Comparison of ENCODE assay signal across 22 cellular contexts in genomic region chr11:100793525-100793924, GRCh38.
"Had no signal": no experiment of that assay in that cellular context is flagged by ENCODE, and none has a peak within 500 bp of the region (broad histone marks: within the 10 kb centered on the region; RNA-seq: fewer than 3 reads in every experiment).

No MANE protein-coding gene starts in this region.

- ATAC-seq: effector memory CD8-positive, alpha-beta T cell; heart right ventricle; left lobe of liver; natural killer cell treated with Interleukin-12 subunit alpha and Interleukin-12 subunit beta and Interleukin-15 and Interleukin-18, amount 100 ng/mL, for 72 hours; right cardiac atrium; stimulated activated effector memory CD8-positive, alpha-beta T cell treated with anti-CD3 and anti-CD28 coated beads, Interleukin-12 subunit alpha, Interleukin-12 subunit beta, amount 100 ng/mL, for 72 hours; upper lobe of right lung had no signal

- H3K27me3 Mint-ChIP-seq: effector memory CD8-positive, alpha-beta T cell; memory B cell; natural killer cell treated with Interleukin-12 subunit alpha and Interleukin-12 subunit beta and Interleukin-15 and Interleukin-18, amount 100 ng/mL, for 72 hours had no signal

- H3K4me3 Mint-ChIP-seq: effector memory CD8-positive, alpha-beta T cell; memory B cell; mesothelial cell of epicardium; natural killer cell treated with Interleukin-12 subunit alpha and Interleukin-12 subunit beta and Interleukin-15 and Interleukin-18, amount 100 ng/mL, for 72 hours; neural progenitor cell; stimulated activated effector memory CD8-positive, alpha-beta T cell treated with anti-CD3 and anti-CD28 coated beads, Interleukin-12 subunit alpha, Interleukin-12 subunit beta, amount 100 ng/mL, for 72 hours; stimulated activated naive CD8-positive, alpha-beta T cell treated with anti-CD3 and anti-CD28 coated beads, Interleukin-15, Interleukin-2, amounts not matched to agents 100 ng/mL and 50 ng/mL, for 24 hours had no signal

- H2AFZ ChIP-seq: neural progenitor cell had no signal

- H3K4me1 Mint-ChIP-seq: stimulated activated effector memory CD8-positive, alpha-beta T cell treated with anti-CD3 and anti-CD28 coated beads, Interleukin-12 subunit alpha, Interleukin-12 subunit beta, amount 100 ng/mL, for 72 hours had no signal

- H3K36me3 Mint-ChIP-seq: natural killer cell treated with Interleukin-12 subunit alpha and Interleukin-12 subunit beta and Interleukin-15 and Interleukin-18, amount 100 ng/mL, for 72 hours; neural progenitor cell; stimulated activated effector memory CD8-positive, alpha-beta T cell treated with anti-CD3 and anti-CD28 coated beads, Interleukin-12 subunit alpha, Interleukin-12 subunit beta, amount 100 ng/mL, for 72 hours had no signal

- H3K27ac ChIP-seq: heart right ventricle, neural progenitor cell, ovary, tibial artery, upper lobe of right lung, vagina had no signal

- FAIRE-seq: frontal cortex had no signal

- H3K4me3 ChIP-seq: heart right ventricle, neural progenitor cell, ovary, smooth muscle cell, tibial artery, upper lobe of right lung, vagina had no signal

- DNase-seq: cortex of kidney; effector memory CD8-positive, alpha-beta T cell; heart right ventricle; hypothalamus; islet precursor cell; nucleus accumbens; ovary; right cardiac atrium; stimulated activated CD4-positive, alpha-beta T cell treated with anti-CD3 and anti-CD28 coated beads, Interleukin-4, amount 100 ng/mL, for 1 hour; stimulated activated CD8-positive, alpha-beta memory T cell treated with anti-CD3 and anti-CD28 coated beads, Interleukin-4, amount 100 ng/mL, for 48 hours; tibial artery; upper lobe of right lung had no signal

- H3K4me1 ChIP-seq: upper lobe of right lung had no signal

- H3K9me3 ChIP-seq: heart right ventricle, ovary, tibial artery, upper lobe of right lung, vagina had no signal

- H3K27ac Mint-ChIP-seq: effector memory CD8-positive, alpha-beta T cell; memory B cell; mesothelial cell of epicardium; natural killer cell treated with Interleukin-12 subunit alpha and Interleukin-12 subunit beta and Interleukin-15 and Interleukin-18, amount 100 ng/mL, for 72 hours; neural progenitor cell; stimulated activated effector memory CD8-positive, alpha-beta T cell treated with anti-CD3 and anti-CD28 coated beads, Interleukin-12 subunit alpha, Interleukin-12 subunit beta, amount 100 ng/mL, for 72 hours; stimulated activated naive CD8-positive, alpha-beta T cell treated with anti-CD3 and anti-CD28 coated beads, Interleukin-15, Interleukin-2, amounts not matched to agents 100 ng/mL and 50 ng/mL, for 24 hours had no signal

- H3K9ac ChIP-seq: neural progenitor cell had no signal

- H3K36me3 ChIP-seq: neural progenitor cell, ovary, tibial artery, upper lobe of right lung, vagina had no signal

- H3K27me3 ChIP-seq: heart right ventricle, neural progenitor cell, ovary, tibial artery, upper lobe of right lung, vagina had no signal

- H3K4me2 ChIP-seq: neural progenitor cell, smooth muscle cell had no signal

- H3K9me3 Mint-ChIP-seq: memory B cell; natural killer cell treated with Interleukin-12 subunit alpha and Interleukin-12 subunit beta and Interleukin-15 and Interleukin-18, amount 100 ng/mL, for 72 hours had no signal
